In the genomic region with DNA sequence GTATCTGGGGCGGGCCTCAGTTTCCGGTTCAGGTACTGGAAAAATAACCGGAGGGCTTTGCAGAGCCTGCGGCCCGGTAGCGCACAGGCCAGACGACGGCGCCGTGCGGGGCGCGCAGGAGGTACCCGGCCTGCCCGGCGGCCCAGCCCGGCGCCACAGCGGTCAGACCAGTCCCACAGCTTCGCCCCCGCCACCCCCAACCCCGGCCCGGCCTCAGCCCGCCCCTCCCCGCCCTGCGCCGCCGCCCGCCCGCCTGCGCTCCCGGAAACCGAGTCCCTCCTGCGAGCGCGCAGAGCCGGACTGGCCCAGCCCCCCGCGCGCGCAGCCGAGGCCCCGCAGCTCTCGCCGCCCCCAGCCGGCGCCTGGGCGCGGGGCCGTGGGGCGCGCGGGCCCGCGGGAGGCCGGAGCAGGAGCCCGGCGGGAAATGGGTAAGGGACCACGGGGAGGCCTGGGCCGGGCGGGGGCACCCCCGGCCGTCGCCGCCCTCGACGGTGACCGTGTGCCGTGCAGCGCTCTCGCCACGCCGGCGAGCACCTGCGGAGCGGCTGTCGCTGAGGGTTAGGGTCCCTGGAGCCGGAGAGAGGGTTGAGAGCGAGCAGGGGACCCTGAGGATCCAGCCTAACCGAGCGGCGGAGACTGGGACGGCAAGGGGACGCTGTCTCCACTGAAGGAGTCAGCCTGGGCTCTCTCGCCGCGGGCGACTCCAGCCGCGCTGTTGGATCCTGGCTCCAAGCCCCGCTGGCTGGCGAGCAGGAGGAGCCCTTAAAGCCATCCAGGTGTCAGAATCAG, we compare ENCODE assay signal across 2 cellular contexts.
TF ChIP-seq lines count a peak whose summit lies in the region.

No MANE protein-coding gene starts in this region.

TF ChIP-seq in SK-N-SH, 30 proteins besides CTCF, POLR2A, EP300 and RAD21 (continued from another document):
- TF ChIP-seq, protein P1, sequence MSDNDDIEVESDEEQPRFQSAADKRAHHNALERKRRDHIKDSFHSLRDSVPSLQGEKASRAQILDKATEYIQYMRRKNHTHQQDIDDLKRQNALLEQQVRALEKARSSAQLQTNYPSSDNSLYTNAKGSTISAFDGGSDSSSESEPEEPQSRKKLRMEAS (IDR thresholded peaks at IDR 0.05; ENCODE audit: low read depth), result no peak
- TF ChIP-seq JUND (IDR thresholded peaks at IDR 0.05), result no peak
- TF ChIP-seq, protein P2, sequence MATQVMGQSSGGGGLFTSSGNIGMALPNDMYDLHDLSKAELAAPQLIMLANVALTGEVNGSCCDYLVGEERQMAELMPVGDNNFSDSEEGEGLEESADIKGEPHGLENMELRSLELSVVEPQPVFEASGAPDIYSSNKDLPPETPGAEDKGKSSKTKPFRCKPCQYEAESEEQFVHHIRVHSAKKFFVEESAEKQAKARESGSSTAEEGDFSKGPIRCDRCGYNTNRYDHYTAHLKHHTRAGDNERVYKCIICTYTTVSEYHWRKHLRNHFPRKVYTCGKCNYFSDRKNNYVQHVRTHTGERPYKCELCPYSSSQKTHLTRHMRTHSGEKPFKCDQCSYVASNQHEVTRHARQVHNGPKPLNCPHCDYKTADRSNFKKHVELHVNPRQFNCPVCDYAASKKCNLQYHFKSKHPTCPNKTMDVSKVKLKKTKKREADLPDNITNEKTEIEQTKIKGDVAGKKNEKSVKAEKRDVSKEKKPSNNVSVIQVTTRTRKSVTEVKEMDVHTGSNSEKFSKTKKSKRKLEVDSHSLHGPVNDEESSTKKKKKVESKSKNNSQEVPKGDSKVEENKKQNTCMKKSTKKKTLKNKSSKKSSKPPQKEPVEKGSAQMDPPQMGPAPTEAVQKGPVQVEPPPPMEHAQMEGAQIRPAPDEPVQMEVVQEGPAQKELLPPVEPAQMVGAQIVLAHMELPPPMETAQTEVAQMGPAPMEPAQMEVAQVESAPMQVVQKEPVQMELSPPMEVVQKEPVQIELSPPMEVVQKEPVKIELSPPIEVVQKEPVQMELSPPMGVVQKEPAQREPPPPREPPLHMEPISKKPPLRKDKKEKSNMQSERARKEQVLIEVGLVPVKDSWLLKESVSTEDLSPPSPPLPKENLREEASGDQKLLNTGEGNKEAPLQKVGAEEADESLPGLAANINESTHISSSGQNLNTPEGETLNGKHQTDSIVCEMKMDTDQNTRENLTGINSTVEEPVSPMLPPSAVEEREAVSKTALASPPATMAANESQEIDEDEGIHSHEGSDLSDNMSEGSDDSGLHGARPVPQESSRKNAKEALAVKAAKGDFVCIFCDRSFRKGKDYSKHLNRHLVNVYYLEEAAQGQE (IDR thresholded peaks at IDR 0.05; ENCODE audit: low read depth, low read length), result no peak
- TF ChIP-seq RXRA (IDR thresholded peaks at IDR 0.05; ENCODE audit: borderline replicate concordance, low read depth), result no peak
- no peak for TF ChIP-seq SIN3A (IDR thresholded peaks at IDR 0.05; ENCODE audit: borderline replicate concordance, low read depth, low read length)
- TF ChIP-seq EZH2phosphoT487 (IDR thresholded peaks at IDR 0.05; ENCODE audit: borderline replicate concordance, low read depth), result no peak
- no peak for TF ChIP-seq NFIC (IDR thresholded peaks at IDR 0.05; ENCODE audit: borderline replicate concordance)

TF ChIP-seq in SK-N-SH treated with all-trans-retinoic acid at 6 μM for 48 hours, 23 proteins besides CTCF, POLR2A, EP300 and RAD21 (continued from another document):
- TF ChIP-seq, protein P3, sequence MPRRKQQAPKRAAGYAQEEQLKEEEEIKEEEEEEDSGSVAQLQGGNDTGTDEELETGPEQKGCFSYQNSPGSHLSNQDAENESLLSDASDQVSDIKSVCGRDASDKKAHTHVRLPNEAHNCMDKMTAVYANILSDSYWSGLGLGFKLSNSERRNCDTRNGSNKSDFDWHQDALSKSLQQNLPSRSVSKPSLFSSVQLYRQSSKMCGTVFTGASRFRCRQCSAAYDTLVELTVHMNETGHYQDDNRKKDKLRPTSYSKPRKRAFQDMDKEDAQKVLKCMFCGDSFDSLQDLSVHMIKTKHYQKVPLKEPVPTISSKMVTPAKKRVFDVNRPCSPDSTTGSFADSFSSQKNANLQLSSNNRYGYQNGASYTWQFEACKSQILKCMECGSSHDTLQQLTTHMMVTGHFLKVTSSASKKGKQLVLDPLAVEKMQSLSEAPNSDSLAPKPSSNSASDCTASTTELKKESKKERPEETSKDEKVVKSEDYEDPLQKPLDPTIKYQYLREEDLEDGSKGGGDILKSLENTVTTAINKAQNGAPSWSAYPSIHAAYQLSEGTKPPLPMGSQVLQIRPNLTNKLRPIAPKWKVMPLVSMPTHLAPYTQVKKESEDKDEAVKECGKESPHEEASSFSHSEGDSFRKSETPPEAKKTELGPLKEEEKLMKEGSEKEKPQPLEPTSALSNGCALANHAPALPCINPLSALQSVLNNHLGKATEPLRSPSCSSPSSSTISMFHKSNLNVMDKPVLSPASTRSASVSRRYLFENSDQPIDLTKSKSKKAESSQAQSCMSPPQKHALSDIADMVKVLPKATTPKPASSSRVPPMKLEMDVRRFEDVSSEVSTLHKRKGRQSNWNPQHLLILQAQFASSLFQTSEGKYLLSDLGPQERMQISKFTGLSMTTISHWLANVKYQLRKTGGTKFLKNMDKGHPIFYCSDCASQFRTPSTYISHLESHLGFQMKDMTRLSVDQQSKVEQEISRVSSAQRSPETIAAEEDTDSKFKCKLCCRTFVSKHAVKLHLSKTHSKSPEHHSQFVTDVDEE (CRISPR knock-in tag; IDR thresholded peaks at IDR 0.05), result no peak
- no peak for TF ChIP-seq PPARA (CRISPR knock-in tag; IDR thresholded peaks at IDR 0.05; ENCODE audit: borderline replicate concordance)
- TF ChIP-seq, protein P4, sequence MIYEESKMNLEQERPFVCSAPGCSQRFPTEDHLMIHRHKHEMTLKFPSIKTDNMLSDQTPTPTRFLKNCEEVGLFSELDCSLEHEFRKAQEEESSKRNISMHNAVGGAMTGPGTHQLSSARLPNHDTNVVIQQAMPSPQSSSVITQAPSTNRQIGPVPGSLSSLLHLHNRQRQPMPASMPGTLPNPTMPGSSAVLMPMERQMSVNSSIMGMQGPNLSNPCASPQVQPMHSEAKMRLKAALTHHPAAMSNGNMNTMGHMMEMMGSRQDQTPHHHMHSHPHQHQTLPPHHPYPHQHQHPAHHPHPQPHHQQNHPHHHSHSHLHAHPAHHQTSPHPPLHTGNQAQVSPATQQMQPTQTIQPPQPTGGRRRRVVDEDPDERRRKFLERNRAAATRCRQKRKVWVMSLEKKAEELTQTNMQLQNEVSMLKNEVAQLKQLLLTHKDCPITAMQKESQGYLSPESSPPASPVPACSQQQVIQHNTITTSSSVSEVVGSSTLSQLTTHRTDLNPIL (CRISPR knock-in tag; IDR thresholded peaks at IDR 0.05; ENCODE audit: low read depth), result no peak
- no peak for TF ChIP-seq SNAI2 (CRISPR knock-in tag; IDR thresholded peaks at IDR 0.05)
- no peak for TF ChIP-seq ARNTL (CRISPR knock-in tag; IDR thresholded peaks at IDR 0.05; ENCODE audit: borderline replicate concordance, low read depth)
- no peak for TF ChIP-seq ZNF70 (CRISPR knock-in tag; IDR thresholded peaks at IDR 0.05)
- TF ChIP-seq, protein P5, sequence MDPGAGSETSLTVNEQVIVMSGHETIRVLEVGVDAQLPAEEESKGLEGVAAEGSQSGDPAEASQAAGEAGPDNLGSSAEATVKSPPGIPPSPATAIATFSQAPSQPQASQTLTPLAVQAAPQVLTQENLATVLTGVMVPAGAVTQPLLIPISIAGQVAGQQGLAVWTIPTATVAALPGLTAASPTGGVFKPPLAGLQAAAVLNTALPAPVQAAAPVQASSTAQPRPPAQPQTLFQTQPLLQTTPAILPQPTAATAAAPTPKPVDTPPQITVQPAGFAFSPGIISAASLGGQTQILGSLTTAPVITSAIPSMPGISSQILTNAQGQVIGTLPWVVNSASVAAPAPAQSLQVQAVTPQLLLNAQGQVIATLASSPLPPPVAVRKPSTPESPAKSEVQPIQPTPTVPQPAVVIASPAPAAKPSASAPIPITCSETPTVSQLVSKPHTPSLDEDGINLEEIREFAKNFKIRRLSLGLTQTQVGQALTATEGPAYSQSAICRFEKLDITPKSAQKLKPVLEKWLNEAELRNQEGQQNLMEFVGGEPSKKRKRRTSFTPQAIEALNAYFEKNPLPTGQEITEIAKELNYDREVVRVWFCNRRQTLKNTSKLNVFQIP (CRISPR knock-in tag; IDR thresholded peaks at IDR 0.05; ENCODE audit: borderline replicate concordance, low read depth), result no peak
- TF ChIP-seq ZNF565 (CRISPR knock-in tag; conservative IDR thresholded peaks at IDR 0.05; ENCODE audit: low read depth), result no peak
- TF ChIP-seq, protein P6, sequence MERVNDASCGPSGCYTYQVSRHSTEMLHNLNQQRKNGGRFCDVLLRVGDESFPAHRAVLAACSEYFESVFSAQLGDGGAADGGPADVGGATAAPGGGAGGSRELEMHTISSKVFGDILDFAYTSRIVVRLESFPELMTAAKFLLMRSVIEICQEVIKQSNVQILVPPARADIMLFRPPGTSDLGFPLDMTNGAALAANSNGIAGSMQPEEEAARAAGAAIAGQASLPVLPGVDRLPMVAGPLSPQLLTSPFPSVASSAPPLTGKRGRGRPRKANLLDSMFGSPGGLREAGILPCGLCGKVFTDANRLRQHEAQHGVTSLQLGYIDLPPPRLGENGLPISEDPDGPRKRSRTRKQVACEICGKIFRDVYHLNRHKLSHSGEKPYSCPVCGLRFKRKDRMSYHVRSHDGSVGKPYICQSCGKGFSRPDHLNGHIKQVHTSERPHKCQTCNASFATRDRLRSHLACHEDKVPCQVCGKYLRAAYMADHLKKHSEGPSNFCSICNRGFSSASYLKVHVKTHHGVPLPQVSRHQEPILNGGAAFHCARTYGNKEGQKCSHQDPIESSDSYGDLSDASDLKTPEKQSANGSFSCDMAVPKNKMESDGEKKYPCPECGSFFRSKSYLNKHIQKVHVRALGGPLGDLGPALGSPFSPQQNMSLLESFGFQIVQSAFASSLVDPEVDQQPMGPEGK (CRISPR knock-in tag; IDR thresholded peaks at IDR 0.05; ENCODE audit: borderline replicate concordance), result no peak
